ENCODE assay signal across 13 cellular contexts in the genomic region with DNA sequence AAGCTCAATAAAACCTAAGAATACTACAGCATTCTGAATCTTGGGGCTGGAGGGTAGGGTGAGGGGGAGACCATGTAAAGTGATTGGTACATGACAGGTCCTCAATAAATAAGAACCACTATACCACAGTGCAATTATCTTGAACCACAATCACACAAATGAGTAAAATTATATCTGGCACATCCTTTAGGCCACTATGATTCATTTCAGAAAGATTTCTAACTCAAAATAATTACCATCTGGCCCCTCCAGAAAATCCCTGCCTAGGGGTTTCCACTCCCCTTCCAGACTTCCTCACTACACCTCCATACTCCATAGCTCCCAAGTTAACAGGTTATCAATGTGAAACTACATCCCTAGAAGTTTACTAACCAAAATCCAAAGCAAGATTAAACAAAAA. TPM values are rescaled to one million over a fixed set of nuclear protein-coding genes. Genes with fewer than 3 reads are reported as not detected.
DNase-seq lines count a peak whose midpoint lies in the region; ATAC-seq lines count a peak whose summit lies in the region.
"Had no signal": no experiment of that assay in that cellular context is flagged by ENCODE, and none has a peak within 500 bp of the region (broad histone marks: within the 10 kb centered on the region; RNA-seq: fewer than 3 reads in every experiment).

No MANE protein-coding gene starts in this region.

- H3K27ac Mint-ChIP-seq in CD4-positive, CD25-positive, alpha-beta regulatory T cell, result peak overlapping the region; percentile 4 to 88 (median 77)
- H3K27ac Mint-ChIP-seq in memory B cell, result peak overlapping the region; percentile 82

- H3K4me3 Mint-ChIP-seq in CD4-positive, CD25-positive, alpha-beta regulatory T cell, result peak overlapping the region in 2 of 4 donors; percentile 49 to 69
- no peak overlapping the region for H3K4me3 Mint-ChIP-seq in memory B cell

- H3K9me3 ChIP-seq in CD4-positive, CD25-positive, alpha-beta regulatory T cell (ENCODE audit: control insufficient read depth in 2 of 2, low read length in 2 of 2), result no peaks in the 10 kb centered on the region
- H3K9me3 ChIP-seq: Caco-2, SJSA1 had no signal

- H3K4me1 Mint-ChIP-seq in CD4-positive, CD25-positive, alpha-beta regulatory T cell, result peaks cover 44 to 82% (median 67%) of the 10 kb centered on the region in 4 donors
- H3K4me1 Mint-ChIP-seq in memory B cell, result peaks cover 27% of the 10 kb centered on the region

- peaks cover 37% of the 10 kb centered on the region for H3K4me1 ChIP-seq in CD4-positive, CD25-positive, alpha-beta regulatory T cell (ENCODE audit: control insufficient read depth, insufficient read depth, low read length, poor library complexity, severe bottlenecking)

- H3K27ac ChIP-seq in CD4-positive, CD25-positive, alpha-beta regulatory T cell (ENCODE audit: insufficient read depth, low read length, poor library complexity, severe bottlenecking), result peak overlapping the region; percentile 9
- H3K27ac ChIP-seq: SJSA1 had no signal

- no peak for ATAC-seq in CD4-positive, CD25-positive, alpha-beta regulatory T cell (ENCODE audit: low read depth in 2 of 2)
- peak; percentile 64 for ATAC-seq in GM18858 (IDR thresholded peaks at IDR 0.05; ENCODE audit: unreplicated experiment)
- ATAC-seq in memory B cell (ENCODE audit: low read depth), result no peak
- no peak for ATAC-seq in HG03196 (IDR thresholded peaks at IDR 0.05; ENCODE audit: unreplicated experiment)
- ATAC-seq in HG03457 (IDR thresholded peaks at IDR 0.05; ENCODE audit: unreplicated experiment), result no peak
- ATAC-seq: right cardiac atrium had no signal

- H3K36me3 Mint-ChIP-seq in CD4-positive, CD25-positive, alpha-beta regulatory T cell, result peaks cover 33% of the 10 kb centered on the region
- H3K36me3 Mint-ChIP-seq in memory B cell, result peaks cover 12% of the 10 kb centered on the region

- peak in 1 of 3 donors; percentile 23 for DNase-seq in CD4-positive, CD25-positive, alpha-beta regulatory T cell
- DNase-seq in M059J (ENCODE audit: low read depth) (peak; percentile 70), memory B cell (ENCODE audit: low spot score in 2 of 2) (no peak), H4 (ENCODE audit: low spot score) (no peak), mesenteric fat pad (ENCODE audit: low spot score) (no peak)
- DNase-seq: Caco-2, foreskin fibroblast, NCI-H2227 treated with DMSO at 0.1 percent for 48 hours, right cardiac atrium had no signal

- peak overlapping the region; percentile 9 for H3K4me3 ChIP-seq in CD4-positive, CD25-positive, alpha-beta regulatory T cell (ENCODE audit: low read depth, low read length)
- H3K4me3 ChIP-seq: SJSA1 had no signal

- no peaks in the 10 kb centered on the region for H3K27me3 Mint-ChIP-seq in CD4-positive, CD25-positive, alpha-beta regulatory T cell
- no peaks in the 10 kb centered on the region for H3K27me3 Mint-ChIP-seq in memory B cell

- peaks cover 26% of the 10 kb centered on the region for H3K36me3 ChIP-seq in CD4-positive, CD25-positive, alpha-beta regulatory T cell (ENCODE audit: control insufficient read depth, insufficient read depth, low read length)

- no peaks in the 10 kb centered on the region for H3K27me3 ChIP-seq in CD4-positive, CD25-positive, alpha-beta regulatory T cell (ENCODE audit: control insufficient read depth, insufficient read depth, low read length)
- H3K27me3 ChIP-seq: SJSA1 had no signal

- H3K9me3 Mint-ChIP-seq in CD4-positive, CD25-positive, alpha-beta regulatory T cell, result no peaks in the 10 kb centered on the region
- H3K9me3 Mint-ChIP-seq in memory B cell, result no peaks in the 10 kb centered on the region

RNA-seq across cellular contexts. Expression of a gene that starts 19.7 kb away (rescaled TPM):
- 119 TPM for total RNA-seq in CD4-positive, CD25-positive, alpha-beta regulatory T cell
- polyA plus RNA-seq in CD4-positive, CD25-positive, alpha-beta regulatory T cell, result 10 to 100 TPM; 47.7 to 66.7 (median 49.5) TPM
- total RNA-seq in M059J (2014; rRNA removed; shearing (Covaris generic)), result 6.2 and 19.5 TPM in 2 replicates
- total RNA-seq in H4 (2014; rRNA removed; shearing (Covaris generic)), result 10.1 and 10.7 TPM in 2 replicates
- total RNA-seq in mesenteric fat pad, result 55.7 TPM
